ENCODE assay signal across 20 cellular contexts in the genomic region with DNA sequence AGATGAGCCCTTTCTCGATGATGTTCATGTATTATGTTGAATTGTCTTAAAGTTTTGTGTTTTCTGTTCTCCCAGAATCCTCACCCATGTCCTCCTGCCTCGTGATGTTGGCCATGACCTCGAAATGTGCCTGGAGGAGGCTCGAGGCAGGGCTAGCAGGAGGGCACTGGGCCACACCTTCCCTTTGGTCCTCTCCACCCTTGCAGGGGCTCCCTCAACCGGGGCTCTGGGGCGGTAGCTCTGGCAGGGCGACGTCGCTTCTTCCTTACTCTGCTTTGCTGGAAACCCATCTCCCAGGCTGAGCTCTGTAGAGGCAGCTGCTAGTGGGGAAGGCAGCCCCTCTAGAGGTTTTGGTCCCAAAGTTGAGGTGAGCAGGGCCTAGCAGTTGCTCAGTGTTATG. TPM values are rescaled to one million over a fixed set of nuclear protein-coding genes. Genes with fewer than 3 reads are reported as not detected.
"Had no signal": no experiment of that assay in that cellular context is flagged by ENCODE, and none has a peak within 500 bp of the region (broad histone marks: within the 10 kb centered on the region; RNA-seq: fewer than 3 reads in every experiment).

No MANE protein-coding gene starts in this region.

- ATAC-seq: activated CD8-positive, alpha-beta T cell treated with anti-CD3 and anti-CD28 coated beads, Interleukin-2, amount 10 ng/mL, durations not matched to agents 7 days and 5 days; esophagus mucosa; left colon; natural killer cell; stimulated activated naive CD8-positive, alpha-beta T cell treated with anti-CD3 and anti-CD28 coated beads, Interleukin-15, amount 100 ng/mL, for 72 hours; T-helper 17 cell had no signal

- H3K4me1 ChIP-seq: uterus had no signal

- H3K4me3 ChIP-seq: dorsolateral prefrontal cortex, uterus had no signal

- H3K9me3 ChIP-seq: uterus had no signal

- H3K27me3 ChIP-seq: brain microvascular endothelial cell, dorsolateral prefrontal cortex, uterus had no signal

- H3K36me3 ChIP-seq: brain microvascular endothelial cell, uterus had no signal

- DNase-seq: activated CD4-positive, alpha-beta T cell treated with anti-CD3 and anti-CD28 coated beads for 48 hours; activated CD8-positive, alpha-beta T cell treated with anti-CD3 and anti-CD28 coated beads, Interleukin-2, amount 10 ng/mL, durations not matched to agents 7 days and 5 days; activated naive CD4-positive, alpha-beta T cell; activated naive CD8-positive, alpha-beta T cell treated with anti-CD3 and anti-CD28 coated beads, Interleukin-2, amount 10 ng/mL, durations not matched to agents 7 days and 5 days; anterior cingulate cortex; brain microvascular endothelial cell; dorsolateral prefrontal cortex; left colon; mesendoderm; natural killer cell; stimulated activated CD4-positive, alpha-beta T cell treated with anti-CD3 and anti-CD28 coated beads, Interleukin-1b, Interleukin-23, amount 100 ng/mL, for 48 hours; stimulated activated naive CD8-positive, alpha-beta T cell treated with anti-CD3 and anti-CD28 coated beads, Interleukin-15, amount 100 ng/mL, for 72 hours; T-helper 17 cell had no signal

- H3K27ac ChIP-seq: brain microvascular endothelial cell had no signal

RNA-seq across cellular contexts. Expression of a gene that starts 14.3 kb away (rescaled TPM):
- total RNA-seq: activated CD8-positive, alpha-beta T cell treated with anti-CD3 and anti-CD28 coated beads, Interleukin-2, amount 10 ng/mL, durations not matched to agents 7 days and 5 days; activated naive CD8-positive, alpha-beta T cell treated with anti-CD3 and anti-CD28 coated beads, Interleukin-2, amount 10 ng/mL, durations not matched to agents 7 days and 5 days; activated T-helper 1 cell treated with anti-CD3 and anti-CD28 coated beads, Interleukin-12 subunit alpha, Interleukin-12 subunit beta, Interleukin-2, Interleukin-4 antibody, amounts not matched to agents 30 ng/mL and 10 ng/mL and 1 ng/mL, durations not matched to agents 14 hours and 24 hours and 36 hours; fibroblast of villous mesenchyme; natural killer cell; T-helper 17 cell had no signal

RNA-seq across cellular contexts. Expression of a gene that starts 49.8 kb away (rescaled TPM):
- total RNA-seq: activated CD8-positive, alpha-beta T cell treated with anti-CD3 and anti-CD28 coated beads, Interleukin-2, amount 10 ng/mL, durations not matched to agents 7 days and 5 days; activated naive CD8-positive, alpha-beta T cell treated with anti-CD3 and anti-CD28 coated beads, Interleukin-2, amount 10 ng/mL, durations not matched to agents 7 days and 5 days; activated T-helper 1 cell treated with anti-CD3 and anti-CD28 coated beads, Interleukin-12 subunit alpha, Interleukin-12 subunit beta, Interleukin-2, Interleukin-4 antibody, amounts not matched to agents 30 ng/mL and 10 ng/mL and 1 ng/mL, durations not matched to agents 14 hours and 24 hours and 36 hours; chondrocyte; dorsolateral prefrontal cortex; esophagus mucosa; fibroblast of villous mesenchyme; natural killer cell; progenitor cell of endocrine pancreas; sciatic nerve; T-helper 17 cell; uterus had no signal
